10 cellular contexts compared by ENCODE assay signal in the genomic region with DNA sequence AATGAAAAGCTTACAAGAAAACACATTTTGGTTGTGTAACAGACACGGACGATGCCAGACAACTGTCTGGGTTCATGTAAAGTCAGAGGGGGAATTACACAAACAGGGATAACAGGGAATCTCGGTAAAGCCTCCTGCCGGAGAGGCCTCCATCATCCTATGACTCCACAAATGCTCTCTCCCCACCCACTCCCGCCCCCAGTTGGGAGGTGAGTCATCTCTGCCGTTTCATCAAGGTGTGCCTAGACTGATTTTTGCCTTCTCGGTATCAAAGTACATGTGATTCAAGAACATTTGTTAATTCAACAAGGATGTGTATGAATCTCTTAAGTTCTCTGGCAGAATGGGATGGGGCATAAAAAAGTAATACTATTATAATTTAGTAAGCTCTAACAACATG.
DNase-seq lines count a peak whose midpoint lies in the region; ATAC-seq and TF ChIP-seq lines count a peak whose summit lies in the region.
"Had no signal": no experiment of that assay in that cellular context is flagged by ENCODE, and none has a peak within 500 bp of the region (broad histone marks: within the 10 kb centered on the region; RNA-seq: fewer than 3 reads in every experiment).

No MANE protein-coding gene starts in this region.

- no peaks in the 10 kb centered on the region for H3K36me3 ChIP-seq in mucosa of descending colon (ENCODE audit: low read depth)

- no peak overlapping the region for H3K4me3 ChIP-seq in mucosa of descending colon

- H3K9me3 ChIP-seq in mucosa of descending colon = no peaks in the 10 kb centered on the region

- no peaks in the 10 kb centered on the region for H3K4me1 ChIP-seq in mucosa of descending colon (ENCODE audit: low read depth)

- DNase-seq in T-helper 1 cell (no peak), mucosa of descending colon (no peak), NCI-H510A (lab: John Stamatoyannopoulos, UW) (no peak), left lobe of liver (ENCODE audit: low spot score) (no peak), GF-D8 (lab: John Stamatoyannopoulos, UW) (no peak)
- peak; percentile 68 for DNase-seq in activated T-cell treated with anti-CD3 and anti-CD28 coated beads, Interleukin-2, amount 50 U/mL, for 48 hours
- DNase-seq: NCI-H2171, SHP77 treated with DMSO at 0.1 percent for 48 hours had no signal

- H3K9me3 Mint-ChIP-seq in T-helper 1 cell treated with Interleukin-12 subunit alpha and Interleukin-12 subunit beta and Interleukin-4 antibody, amounts not matched to agents 30 μg/mL and 1 μg/mL, for 36 hours = peaks cover 27% of the 10 kb centered on the region
- peaks cover 9% of the 10 kb centered on the region for H3K9me3 Mint-ChIP-seq in stimulated activated naive CD8-positive, alpha-beta T cell treated with anti-CD3 and anti-CD28 coated beads, Interleukin-15, Interleukin-2, amounts not matched to agents 100 ng/mL and 50 ng/mL, for 24 hours

- no peak for TF ChIP-seq CTCF in mucosa of descending colon (IDR thresholded peaks at IDR 0.05)

- H3K4me3 Mint-ChIP-seq in T-helper 1 cell treated with Interleukin-12 subunit alpha and Interleukin-12 subunit beta and Interleukin-4 antibody, amounts not matched to agents 30 μg/mL and 1 μg/mL, for 36 hours = peak overlapping the region; percentile 16
- no peak overlapping the region for H3K4me3 Mint-ChIP-seq in stimulated activated naive CD8-positive, alpha-beta T cell treated with anti-CD3 and anti-CD28 coated beads, Interleukin-15, Interleukin-2, amounts not matched to agents 100 ng/mL and 50 ng/mL, for 24 hours

- intact Hi-C loops in mucosa of descending colon (cut with DNase I, micrococcal nuclease) = no loop called here

- H3K4me1 Mint-ChIP-seq in T-helper 1 cell treated with Interleukin-12 subunit alpha and Interleukin-12 subunit beta and Interleukin-4 antibody, amounts not matched to agents 30 μg/mL and 1 μg/mL, for 36 hours (ENCODE audit: low read depth) = peaks cover 56% of the 10 kb centered on the region
- H3K4me1 Mint-ChIP-seq in stimulated activated naive CD8-positive, alpha-beta T cell treated with anti-CD3 and anti-CD28 coated beads, Interleukin-15, Interleukin-2, amounts not matched to agents 100 ng/mL and 50 ng/mL, for 24 hours (ENCODE audit: low read depth) = peaks cover 33% of the 10 kb centered on the region

- peak overlapping the region; percentile 82 for H3K27ac Mint-ChIP-seq in T-helper 1 cell treated with Interleukin-12 subunit alpha and Interleukin-12 subunit beta and Interleukin-4 antibody, amounts not matched to agents 30 μg/mL and 1 μg/mL, for 36 hours
- H3K27ac Mint-ChIP-seq in stimulated activated naive CD8-positive, alpha-beta T cell treated with anti-CD3 and anti-CD28 coated beads, Interleukin-15, Interleukin-2, amounts not matched to agents 100 ng/mL and 50 ng/mL, for 24 hours = peak overlapping the region; percentile 53

- peaks cover 20% of the 10 kb centered on the region for H3K36me3 Mint-ChIP-seq in T-helper 1 cell treated with Interleukin-12 subunit alpha and Interleukin-12 subunit beta and Interleukin-4 antibody, amounts not matched to agents 30 μg/mL and 1 μg/mL, for 36 hours (ENCODE audit: low read depth)
- no peaks in the 10 kb centered on the region for H3K36me3 Mint-ChIP-seq in stimulated activated naive CD8-positive, alpha-beta T cell treated with anti-CD3 and anti-CD28 coated beads, Interleukin-15, Interleukin-2, amounts not matched to agents 100 ng/mL and 50 ng/mL, for 24 hours (ENCODE audit: low read depth)

- ATAC-seq in mucosa of descending colon = peak; percentile 80
- ATAC-seq in left lobe of liver = no peak

- no peaks in the 10 kb centered on the region for H3K27me3 Mint-ChIP-seq in T-helper 1 cell treated with Interleukin-12 subunit alpha and Interleukin-12 subunit beta and Interleukin-4 antibody, amounts not matched to agents 30 μg/mL and 1 μg/mL, for 36 hours (ENCODE audit: low read depth)
- H3K27me3 Mint-ChIP-seq in stimulated activated naive CD8-positive, alpha-beta T cell treated with anti-CD3 and anti-CD28 coated beads, Interleukin-15, Interleukin-2, amounts not matched to agents 100 ng/mL and 50 ng/mL, for 24 hours = peaks cover 5% of the 10 kb centered on the region

Comparison
In these comparisons a context has a peak if more than half of its experiments do, and no peak if none do; other contexts are left out.
1. DNase-seq: peak in activated T-cell treated with anti-CD3 and anti-CD28 coated beads, Interleukin-2, amount 50 U/mL, for 48 hours (2 of 2); none in T-helper 1 cell (0 of 5), mucosa of descending colon (0 of 3), NCI-H510A (single experiment), left lobe of liver (single experiment) and GF-D8 (single experiment).